8 cellular contexts compared by ENCODE assay signal in the genomic region with DNA sequence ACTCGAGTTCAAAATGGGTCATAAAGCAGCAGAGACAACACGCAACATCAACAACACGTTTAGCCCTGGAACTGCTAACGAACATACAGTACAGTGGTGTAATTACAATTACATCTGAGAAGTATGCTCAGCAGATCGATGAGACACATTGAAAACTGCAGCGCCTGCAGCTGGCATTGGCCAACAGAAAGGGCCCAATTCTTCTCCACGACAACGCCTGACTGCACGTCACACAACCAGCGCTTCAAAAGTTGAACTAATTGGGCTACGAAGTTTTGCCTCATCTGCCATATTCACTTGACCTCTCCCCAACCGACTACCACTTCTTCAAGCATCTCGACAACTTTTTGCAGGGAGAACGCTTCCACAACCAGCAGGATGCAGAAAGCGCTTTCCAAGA.
"Had no signal": no experiment of that assay in that cellular context is flagged by ENCODE, and none has a peak within 500 bp of the region (broad histone marks: within the 10 kb centered on the region; RNA-seq: fewer than 3 reads in every experiment).

No MANE protein-coding gene starts in this region.

- H3K9me3 ChIP-seq: HAP-1 had no signal

- H3K4me3 ChIP-seq: GM23248, HAP-1 had no signal

- ATAC-seq: HCT116 had no signal

- H3K27ac ChIP-seq: GM23248 had no signal

- H3K9ac ChIP-seq: GM23248 had no signal

- FAIRE-seq: HTR-8/SVneo had no signal

- H2AFZ ChIP-seq: GM23248 had no signal

- DNase-seq: GM23248, GOT3, H7, HFFc6, IMR-90 had no signal

- H3K36me3 ChIP-seq: HAP-1 had no signal
